8 cellular contexts compared by ENCODE assay signal in the genomic region with DNA sequence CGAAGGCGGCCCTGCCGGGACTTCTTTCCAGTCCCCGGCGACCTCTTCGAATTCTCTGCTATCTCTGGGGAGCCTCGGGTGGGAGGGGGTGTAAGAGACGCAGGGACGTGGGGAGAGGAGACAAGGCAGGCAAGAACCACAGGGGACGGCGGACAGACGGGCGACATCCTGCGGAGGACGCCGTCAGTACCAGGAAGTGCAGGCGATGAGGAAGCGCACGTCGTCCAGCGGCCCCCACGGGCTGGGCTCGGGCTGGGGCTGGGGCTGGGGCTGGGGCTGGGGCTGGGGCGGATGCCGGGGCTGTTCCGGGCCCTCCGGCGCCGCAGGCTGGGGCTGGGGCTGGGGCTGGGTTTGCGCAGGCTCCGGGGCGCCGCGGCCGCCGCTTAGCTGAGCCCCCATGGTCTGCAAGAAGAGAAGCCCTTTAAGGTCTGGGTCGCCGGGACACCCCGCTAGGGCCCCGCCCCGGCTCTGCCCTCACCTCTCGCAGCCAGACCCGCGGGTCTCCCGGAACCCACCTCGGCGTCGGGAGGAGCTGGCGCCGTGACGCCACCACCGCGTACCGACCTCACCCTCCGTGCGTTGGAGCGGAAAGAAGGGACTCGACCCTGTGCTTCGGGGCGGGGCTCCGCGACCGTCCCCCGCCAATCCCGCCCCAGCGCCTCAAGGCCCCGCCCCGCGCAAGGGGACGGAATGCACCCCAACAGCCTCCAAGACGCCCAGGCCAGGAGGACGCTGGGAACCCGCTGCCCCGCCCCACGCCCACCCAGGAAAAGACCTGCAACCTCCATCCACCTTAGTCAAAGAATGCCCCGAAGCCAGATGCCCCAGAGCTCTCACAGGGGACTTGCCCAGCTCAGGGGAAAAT. TPM values are rescaled to one million over a fixed set of nuclear protein-coding genes. Genes with fewer than 3 reads are reported as not detected.
A peak's percentile ranks its signal among the peaks of the same experiment; 100 is the strongest.
DNase-seq lines count a peak whose midpoint lies in the region; ATAC-seq and TF ChIP-seq lines count a peak whose summit lies in the region.

A gene (minus strand): TSS at position 592 of the 865 bp plus-strand sequence. CDS start 193 bp downstream, at position 399.

- peaks cover 13 to 63% of the 10 kb centered on the region in 2 experiments; a peak in 2 of 3 replicates for H3K36me3 ChIP-seq in HEK293 (ENCODE audit: control insufficient read depth in 2 of 2, insufficient read depth in 1 of 2, low read length in 2 of 2)
- H3K36me3 ChIP-seq in adrenal gland (replicated peaks in 1 of 2) = peaks cover 0 to 31% of the 10 kb centered on the region in 2 donors
- H3K36me3 ChIP-seq in upper lobe of left lung = peaks cover 5 to 66% (median 35%) of the 10 kb centered on the region in 4 donors

- peak; percentile 64 for TF ChIP-seq CTCF in GM10248 (IDR thresholded peaks at IDR 0.05; ENCODE audit: control extremely low read depth, extremely low read depth, low read depth, missing control alignments)
- peak; percentile 39; the same call in 1 of the 2 replicates for TF ChIP-seq CTCF in HEK293 (tag by site-specific recombination; IDR thresholded peaks at IDR 0.05)
- TF ChIP-seq CTCF in adrenal gland (IDR thresholded peaks at IDR 0.05) = peak in 2 of 6 experiments; percentile 1 to 5
- TF ChIP-seq CTCF in upper lobe of left lung (IDR thresholded peaks at IDR 0.05) = peak in 3 of 6 experiments; percentile 4 to 22 (median 19)

- TF ChIP-seq POLR2A in adrenal gland (IDR thresholded peaks at IDR 0.05) (peak; percentile 92 to 97), upper lobe of left lung (IDR thresholded peaks at IDR 0.05) (peak; percentile 60 to 97 (median 84))

- 0 to 2% (median 1%) methylated on average over 10 to 74 of the region's 76 CpGs for WGBS in adrenal gland, 4 donors
- WGBS in upper lobe of left lung, 2 donors = 0 to 1% methylated on average over 10 to 34 of the region's 76 CpGs

- CTCF ChIA-PET in GM10248 (lab: Yijun Ruan, JAX) = interaction anchor here (1.1 to 1.8 kb wide), 3 partner anchors 10 to 25 kb away, joined by 3 to 6 read pairs (median 3); no protein-coding TSS in a partner anchor
- CTCF ChIA-PET in HEK293 (lab: Yijun Ruan, JAX) = interaction anchor here (0.6 to 1.2 kb wide), 6 partner anchors 8 to 199 kb away, joined by 4 to 7 read pairs (median 5); no protein-coding TSS in a partner anchor

- H3K27ac ChIP-seq in HEK293 (ENCODE audit: extremely low read depth, low read depth, low read length) (peak within 1 kb of the TSS; percentile 52), adrenal gland (peak within 1 kb of the TSS; percentile 83 to 100 (median 95)), upper lobe of left lung (peak within 1 kb of the TSS; percentile 96 to 99 (median 98))

- POLR2A ChIA-PET in GM10248 (lab: Yijun Ruan, JAX) (interaction anchor here (0.6 to 0.8 kb wide), 3 partner anchors 9 to 715 kb away, joined by 3 to 10 read pairs (median 6); a partner anchor contains a TSS), HEK293 (lab: Yijun Ruan, JAX) (interaction anchor here (0.6 to 1.8 kb wide), 10 partner anchors 11 to 762 kb away, joined by 3 to 10 read pairs (median 4); a partner anchor contains a TSS)

- H3K27me3 ChIP-seq in adrenal gland (no peaks in the 10 kb centered on the region), upper lobe of left lung (no peaks in the 10 kb centered on the region)

- no peaks in the 10 kb centered on the region for H3K4me1 ChIP-seq in HEK293 (ENCODE audit: control insufficient read depth, insufficient read depth, low read length)
- H3K4me1 ChIP-seq in adrenal gland (replicated peaks in 1 of 2) = peaks cover 26 to 48% of the 10 kb centered on the region in 2 donors
- peaks cover 18 to 34% (median 22%) of the 10 kb centered on the region in 4 donors for H3K4me1 ChIP-seq in upper lobe of left lung

- TF ChIP-seq EP300 in upper lobe of left lung (IDR thresholded peaks at IDR 0.05) = peak in 1 of 4 donors; percentile 68

- H3K4me3 ChIP-seq in HEK293 (ENCODE audit: low read depth, low read length) (peak within 1 kb of the TSS; percentile 71), adrenal gland (peak within 1 kb of the TSS; percentile 50 to 86 (median 74)), upper lobe of left lung (peak within 1 kb of the TSS; percentile 61 to 92 (median 76))

- peak; percentile 96 for DNase-seq in GM10248 (ENCODE audit: extremely low spot score)
- DNase-seq in NAMALWA (ENCODE audit: low spot score) = peak; percentile 94
- peak; percentile 76 to 97 (median 84) for DNase-seq in T-helper 1 cell
- DNase-seq in adrenal gland = peak; percentile 92 to 95 (median 94)
- DNase-seq in left cardiac atrium = peak; percentile 92
- peak; percentile 98 for DNase-seq in posterior vena cava (ENCODE audit: low spot score)
- peak; percentile 94 to 97 for DNase-seq in upper lobe of left lung

- H3K9me3 ChIP-seq in HEK293 (ENCODE audit: control insufficient read depth, insufficient read depth, low read depth, low read length) (no peaks in the 10 kb centered on the region), adrenal gland (replicated peaks in 1 of 3) (no peaks in the 10 kb centered on the region), upper lobe of left lung (no peaks in the 10 kb centered on the region)

- intact Hi-C loops in adrenal gland (cut with DNase I) = loop anchor here in 1 of 2 donors (10.0 kb wide), 1 partner anchor 133 kb away; a partner anchor contains a TSS
- intact Hi-C loops in left cardiac atrium (cut with DNase I) = loop anchor here in 1 of 2 donors (10.0 kb wide), 1 partner anchor 183 kb away; a partner anchor contains a TSS
- intact Hi-C loops in posterior vena cava (cut with DNase I) = loop anchor here in 1 of 2 donors (10.0 kb wide), 1 partner anchor 183 kb away; a partner anchor contains a TSS

- ATAC-seq in left cardiac atrium = peak; percentile 94 to 95
- ATAC-seq in upper lobe of left lung (ENCODE audit: low FRiP score in 2 of 2) = peak; percentile 95 to 98

TF ChIP-seq in HEK293, 187 proteins besides CTCF, POLR2A, EP300 and RAD21 (continues in another document):
- TF ChIP-seq, protein P1, sequence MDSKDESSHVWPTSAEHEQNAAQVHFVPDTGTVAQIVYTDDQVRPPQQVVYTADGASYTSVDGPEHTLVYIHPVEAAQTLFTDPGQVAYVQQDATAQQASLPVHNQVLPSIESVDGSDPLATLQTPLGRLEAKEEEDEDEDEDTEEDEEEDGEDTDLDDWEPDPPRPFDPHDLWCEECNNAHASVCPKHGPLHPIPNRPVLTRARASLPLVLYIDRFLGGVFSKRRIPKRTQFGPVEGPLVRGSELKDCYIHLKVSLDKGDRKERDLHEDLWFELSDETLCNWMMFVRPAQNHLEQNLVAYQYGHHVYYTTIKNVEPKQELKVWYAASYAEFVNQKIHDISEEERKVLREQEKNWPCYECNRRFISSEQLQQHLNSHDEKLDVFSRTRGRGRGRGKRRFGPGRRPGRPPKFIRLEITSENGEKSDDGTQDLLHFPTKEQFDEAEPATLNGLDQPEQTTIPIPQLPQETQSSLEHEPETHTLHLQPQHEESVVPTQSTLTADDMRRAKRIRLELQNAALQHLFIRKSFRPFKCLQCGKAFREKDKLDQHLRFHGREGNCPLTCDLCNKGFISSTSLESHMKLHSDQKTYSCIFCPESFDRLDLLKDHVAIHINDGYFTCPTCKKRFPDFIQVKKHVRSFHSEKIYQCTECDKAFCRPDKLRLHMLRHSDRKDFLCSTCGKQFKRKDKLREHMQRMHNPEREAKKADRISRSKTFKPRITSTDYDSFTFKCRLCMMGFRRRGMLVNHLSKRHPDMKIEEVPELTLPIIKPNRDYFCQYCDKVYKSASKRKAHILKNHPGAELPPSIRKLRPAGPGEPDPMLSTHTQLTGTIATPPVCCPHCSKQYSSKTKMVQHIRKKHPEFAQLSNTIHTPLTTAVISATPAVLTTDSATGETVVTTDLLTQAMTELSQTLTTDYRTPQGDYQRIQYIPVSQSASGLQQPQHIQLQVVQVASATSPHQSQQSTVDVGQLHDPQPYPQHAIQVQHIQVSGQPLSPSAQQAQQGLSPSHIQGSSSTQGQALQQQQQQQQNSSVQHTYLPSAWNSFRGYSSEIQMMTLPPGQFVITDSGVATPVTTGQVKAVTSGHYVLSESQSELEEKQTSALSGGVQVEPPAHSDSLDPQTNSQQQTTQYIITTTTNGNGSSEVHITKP (tag by site-specific recombination; IDR thresholded peaks at IDR 0.05) = no peak
- no peak for TF ChIP-seq ZFP37 (tag by site-specific recombination; IDR thresholded peaks at IDR 0.05)
- TF ChIP-seq ZNF114 (tag by site-specific recombination; IDR thresholded peaks at IDR 0.05) = no peak
- TF ChIP-seq ZBTB8A (tag by site-specific recombination; IDR thresholded peaks at IDR 0.05) = peak; percentile 33; the same call in 1 of the 2 replicates
- TF ChIP-seq, protein P2, sequence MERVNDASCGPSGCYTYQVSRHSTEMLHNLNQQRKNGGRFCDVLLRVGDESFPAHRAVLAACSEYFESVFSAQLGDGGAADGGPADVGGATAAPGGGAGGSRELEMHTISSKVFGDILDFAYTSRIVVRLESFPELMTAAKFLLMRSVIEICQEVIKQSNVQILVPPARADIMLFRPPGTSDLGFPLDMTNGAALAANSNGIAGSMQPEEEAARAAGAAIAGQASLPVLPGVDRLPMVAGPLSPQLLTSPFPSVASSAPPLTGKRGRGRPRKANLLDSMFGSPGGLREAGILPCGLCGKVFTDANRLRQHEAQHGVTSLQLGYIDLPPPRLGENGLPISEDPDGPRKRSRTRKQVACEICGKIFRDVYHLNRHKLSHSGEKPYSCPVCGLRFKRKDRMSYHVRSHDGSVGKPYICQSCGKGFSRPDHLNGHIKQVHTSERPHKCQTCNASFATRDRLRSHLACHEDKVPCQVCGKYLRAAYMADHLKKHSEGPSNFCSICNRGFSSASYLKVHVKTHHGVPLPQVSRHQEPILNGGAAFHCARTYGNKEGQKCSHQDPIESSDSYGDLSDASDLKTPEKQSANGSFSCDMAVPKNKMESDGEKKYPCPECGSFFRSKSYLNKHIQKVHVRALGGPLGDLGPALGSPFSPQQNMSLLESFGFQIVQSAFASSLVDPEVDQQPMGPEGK (tag by site-specific recombination; IDR thresholded peaks at IDR 0.05) = peak; percentile 47
- TF ChIP-seq GLIS1 (tag by site-specific recombination; IDR thresholded peaks at IDR 0.05) = peak; percentile 25; the same call in 1 of the 2 replicates
- no peak for TF ChIP-seq OSR2 (tag by site-specific recombination; IDR thresholded peaks at IDR 0.05)
- 0 out of 2 replicates have a peak, but pooled peaks have one; percentile 24 for TF ChIP-seq ZNF561 (tag by site-specific recombination; IDR thresholded peaks at IDR 0.05; ENCODE audit: borderline replicate concordance)
- TF ChIP-seq KLF7 (tag by site-specific recombination; IDR thresholded peaks at IDR 0.05; ENCODE audit: borderline replicate concordance) = peak; percentile 71; the same call in 1 of the 2 replicates
- TF ChIP-seq ZNF341 (tag by site-specific recombination; IDR thresholded peaks at IDR 0.05; ENCODE audit: low read depth) = peak; percentile 52; the same call in 1 of the 2 replicates
- TF ChIP-seq KLF1 (tag by site-specific recombination; IDR thresholded peaks at IDR 0.05) = peak; percentile 67

RNA-seq across cellular contexts. Expression of the gene that starts here (rescaled TPM):
- total RNA-seq in adrenal gland (100 to 1,000 TPM in 2 of 8 donors, 10 to 100 TPM in 6; 24.8 to 141 (median 75.7) TPM), left cardiac atrium (10 to 100 TPM; 46.9 to 53.2 TPM), posterior vena cava (10 to 100 TPM; 40.4 to 54.6 TPM), upper lobe of left lung (100 to 1,000 TPM in 1 of 6 donors, 10 to 100 TPM in 5; 27.8 to 145 (median 42.6) TPM)
- 100 to 1,000 TPM in 2 of 3 donors, 10 to 100 TPM in 1; 72.3 to 150 (median 144) TPM for polyA plus RNA-seq in adrenal gland

Comparison
In these comparisons a context has a peak if more than half of its experiments do, and no peak if none do; other contexts are left out.
1. Peak in every context shown above with its lines: DNase-seq, ATAC-seq, H3K4me3 ChIP-seq and H3K27ac ChIP-seq.